In the genomic region with DNA sequence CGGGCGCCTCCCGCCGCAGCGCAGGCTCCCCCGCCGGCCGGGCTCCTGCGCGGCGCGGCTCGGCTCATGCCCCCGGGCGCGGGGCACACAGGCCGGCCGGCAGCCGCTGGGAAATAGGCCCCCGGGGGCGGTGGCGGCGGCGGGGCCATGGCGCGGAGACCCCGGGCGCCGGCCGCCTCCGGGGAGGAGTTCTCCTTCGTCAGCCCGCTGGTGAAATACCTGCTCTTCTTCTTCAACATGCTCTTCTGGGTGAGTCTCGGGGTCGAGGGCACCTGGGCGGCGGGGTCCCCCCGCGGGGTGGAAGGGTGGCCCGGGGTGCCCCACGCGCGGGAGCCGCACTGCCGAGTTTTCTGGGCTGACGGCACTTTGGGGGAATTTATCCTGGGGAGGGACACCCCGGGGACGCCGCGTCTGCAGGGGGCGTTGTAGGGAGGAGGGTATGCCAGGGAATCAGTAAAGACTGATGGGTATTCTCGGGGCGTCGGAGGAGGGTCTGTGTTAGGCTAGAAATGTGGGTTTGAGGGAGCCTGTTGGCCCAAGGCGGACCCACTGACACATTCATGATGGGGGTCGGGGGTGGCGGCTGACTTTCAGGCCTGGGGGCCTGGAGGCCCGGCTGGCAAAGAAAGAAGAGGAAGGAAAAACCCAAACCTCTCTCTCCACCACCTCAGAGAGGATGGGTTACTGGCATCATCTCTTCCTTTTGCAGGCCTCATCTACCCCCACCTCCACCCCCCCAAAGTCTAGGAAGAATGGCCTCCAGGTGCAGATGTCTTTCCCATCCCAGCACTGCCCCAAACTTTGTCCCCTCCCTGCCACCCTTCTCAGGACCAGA, we compare ENCODE assay signal across 8 cellular contexts. TPM values are rescaled to one million over a fixed set of nuclear protein-coding genes. Genes with fewer than 3 reads are reported as not detected.
DNase-seq lines count a peak whose midpoint lies in the region; ATAC-seq, FAIRE-seq and TF ChIP-seq lines count a peak whose summit lies in the region.

No MANE protein-coding gene starts in this region.

- H3K36me3 ChIP-seq in ACC112 (ENCODE audit: insufficient read depth, low read length) (no peaks in the 10 kb centered on the region), HepG2 (replicated peaks in 1 of 2; ENCODE audit: control insufficient read depth in 1 of 2, insufficient read depth in 2 of 2, low read length in 2 of 2) (no peaks in the 10 kb centered on the region), thoracic aorta (no peaks in the 10 kb centered on the region)

- peak; percentile 40 for DNase-seq in HuH-7.5 (ENCODE audit: low spot score)
- peak; percentile 26 for DNase-seq in activated naive CD4-positive, alpha-beta T cell treated with anti-CD3 and anti-CD28 coated beads, Interleukin-2, amount 50 U/mL, for 16 hours
- DNase-seq in HepG2 (ENCODE audit: low spot score), result no peak
- no peak for DNase-seq in thoracic aorta (ENCODE audit: low spot score)
- no peak for DNase-seq in NCI-H2196 treated with DMSO at 0.1 percent for 48 hours (lab: John Stamatoyannopoulos, UW; ENCODE audit: unreplicated experiment)

- H3K9me3 ChIP-seq in HepG2 (ENCODE audit: low read length) (no peaks in the 10 kb centered on the region), thoracic aorta (no peaks in the 10 kb centered on the region)

- H2AFZ ChIP-seq in ACC112 (ENCODE audit: low read length, unreplicated experiment) (no peak overlapping the region), HepG2 (ENCODE audit: low read length) (no peak overlapping the region)

- TF ChIP-seq EP300 in HepG2 (IDR thresholded peaks at IDR 0.05; ENCODE audit: low read depth in 2 of 2, low read length in 2 of 2), result no peak
- no peak for TF ChIP-seq EP300 in HepG2 (CRISPR knock-in tag; IDR thresholded peaks at IDR 0.05; ENCODE audit: borderline replicate concordance)

- 0 out of 2 replicates have a peak overlapping the region, but pooled peaks have one; percentile 32 for H3K9ac ChIP-seq in HepG2 (ENCODE audit: insufficient read depth, low read depth, low read length)

- FAIRE-seq in HepG2 (lab: Jason Lieb, UNC), result no peak

- TF ChIP-seq POLR2A in HepG2 (IDR thresholded peaks at IDR 0.05; ENCODE audit: insufficient read depth in 1 of 2, low read depth in 2 of 2, low read length in 2 of 2), result no peak

- no peak for TF ChIP-seq RAD21 in HepG2 (CRISPR knock-in tag; IDR thresholded peaks at IDR 0.05)

- TF ChIP-seq CTCF in HepG2 (CRISPR knock-in tag; IDR thresholded peaks at IDR 0.05), result peak; percentile 56
- TF ChIP-seq CTCF in thoracic aorta (IDR thresholded peaks at IDR 0.05), result no peak

- H3K27ac ChIP-seq in ACC112 (ENCODE audit: low read depth, low read length), result no peak overlapping the region
- H3K27ac ChIP-seq in HepG2 (ENCODE audit: extremely low read length, insufficient read depth, low read length), result no peak overlapping the region
- no peak overlapping the region for H3K27ac ChIP-seq in thoracic aorta

- H3K4me3 ChIP-seq in ACC112 (ENCODE audit: low read depth, low read length) (peak overlapping the region; percentile 71), HepG2 (replicated peaks in 1 of 3; ENCODE audit: insufficient read depth in 1 of 3, low read depth in 2 of 3, low read length in 3 of 3) (peak overlapping the region; percentile 71 to 83 (median 82)), thoracic aorta (peak overlapping the region; percentile 76)

- 24% methylated on average over 13 of the region's 58 CpGs for WGBS in HepG2 (ENCODE audit: low lambda C conversion rate)

- in situ Hi-C loops in HepG2 (cut with HindIII; ENCODE audit: extremely low pct_ligation_motif_present, low pct_unique_long_range_greater_than_20kb), result no loop called here

- peak; percentile 2 for ATAC-seq in GM19043 (IDR thresholded peaks at IDR 0.05; ENCODE audit: low read depth, unreplicated experiment)
- ATAC-seq in HepG2, result no peak; the same call in 2 of the 3 replicates
- no peak for ATAC-seq in thoracic aorta (ENCODE audit: insufficient number of reproducible peaks, low FRiP score, low read depth)
- no peak for ATAC-seq in GM18517 (IDR thresholded peaks at IDR 0.05; ENCODE audit: unreplicated experiment)

- CTCF ChIA-PET in HepG2 (lab: Yijun Ruan, JAX; ENCODE audit: low intra/inter-chr PET ratio, low total read pairs), result no interaction called here

- POLR2A ChIA-PET in HepG2 (lab: Yijun Ruan, JAX), result interaction anchor here (0.6 kb wide), 1 partner anchor 82 kb away, joined by 3 read pairs; no protein-coding TSS in a partner anchor

- intact Hi-C loops in HepG2 (cut with micrococcal nuclease; ENCODE audit: unreplicated experiment), result loop anchor here (2.0 kb wide), 1 partner anchor 42 kb away; no protein-coding TSS in a partner anchor

- H3K4me2 ChIP-seq in HepG2 (ENCODE audit: low read depth, low read length), result peak overlapping the region; percentile 91

- peaks cover 74% of the 10 kb centered on the region for H3K27me3 ChIP-seq in ACC112 (ENCODE audit: insufficient read depth, low read length)
- peaks cover 0 to 17% of the 10 kb centered on the region in 2 experiments; a peak in 2 of 5 replicates for H3K27me3 ChIP-seq in HepG2 (ENCODE audit: control insufficient read depth in 1 of 2, insufficient read depth in 2 of 2, low read length in 2 of 2)
- peaks cover 6% of the 10 kb centered on the region for H3K27me3 ChIP-seq in thoracic aorta (replicated peaks; ENCODE audit: insufficient read depth)

- no peaks in the 10 kb centered on the region for H4K20me1 ChIP-seq in HepG2 (ENCODE audit: insufficient read depth, low read length)

- no TSS peak for BruUV-seq in HepG2 (replicated peaks; lab: Mats Ljungman, UMichigan)

- H3K79me2 ChIP-seq in ACC112 (ENCODE audit: control insufficient read depth, insufficient read depth, low read length, unreplicated experiment) (no peaks in the 10 kb centered on the region), HepG2 (ENCODE audit: insufficient read depth, low read length) (no peaks in the 10 kb centered on the region)

- H3K4me1 ChIP-seq in ACC112 (ENCODE audit: control insufficient read depth, insufficient read depth, low read length, unreplicated experiment) (no peaks in the 10 kb centered on the region), HepG2 (ENCODE audit: insufficient read depth, low read length) (peaks cover 30% of the 10 kb centered on the region), thoracic aorta (ENCODE audit: control insufficient read depth in 1 of 2, low read depth in 2 of 2) (peaks cover 4 to 11% of the 10 kb centered on the region in 2 donors)

TF ChIP-seq in HepG2, 621 proteins besides CTCF, POLR2A, EP300 and RAD21 (continues in another document):
- no peak; the same call in 1 of the 2 replicates for TF ChIP-seq GABPB1 (CRISPR knock-in tag; IDR thresholded peaks at IDR 0.05)
- TF ChIP-seq ZNF44 (CRISPR knock-in tag; IDR thresholded peaks at IDR 0.05), result no peak

RNA-seq across cellular contexts. Expression of gene TSPAN33, which starts 0.5 kb away (rescaled TPM):
- total RNA-seq in HepG2 (2016; rRNA removed; fragmentation: Illumina TruSeq; extraction: Trizol) (12.9 and 15.3 TPM in 2 replicates), thoracic aorta (10 to 100 TPM in 1 of 2 donors, 1 to 10 TPM in 1; 6.3 to 14.1 TPM)
- total RNA-seq in HepG2 (2016; cell fraction: cytosol; rRNA removed; fragmentation: Illumina TruSeq; extraction: Trizol; ENCODE audit: low read depth), result 15.1 and 19.5 TPM in 2 replicates
- 10.8 and 14.4 TPM in 2 replicates for total RNA-seq in HepG2 (2016; cell fraction: insoluble cytoplasmic fraction; rRNA removed; fragmentation: Illumina TruSeq; extraction: Trizol)
- 32.7 and 34.3 TPM in 2 replicates for total RNA-seq in HepG2 (2016; cell fraction: membrane; rRNA removed; fragmentation: Illumina TruSeq; extraction: Trizol)
- 8.1 and 9.4 TPM in 2 replicates for total RNA-seq in HepG2 (2016; cell fraction: nucleus; rRNA removed; fragmentation: Illumina TruSeq; extraction: Trizol)
- 16.5 and 18.2 TPM in 2 replicates for polyA plus RNA-seq in HepG2 (2011; rRNA removed)
- 19.8 and 23.3 TPM in 2 replicates for polyA plus RNA-seq in HepG2 (2011; cell fraction: cytosol; rRNA removed)
- 8.5 and 9.9 TPM in 2 replicates for polyA plus RNA-seq in HepG2 (2011; cell fraction: nucleus; rRNA removed)
- polyA plus RNA-seq in HepG2 (2012), result 10.1 and 13.3 TPM in 2 replicates
- polyA plus RNA-seq in HepG2 (2016; cell fraction: cytosol; fragmentation: Illumina TruSeq; extraction: Trizol; ENCODE audit: low read depth), result 23.0 and 28.4 TPM in 2 replicates
- 13.0 and 14.1 TPM in 2 replicates for polyA plus RNA-seq in HepG2 (2016; cell fraction: insoluble cytoplasmic fraction; fragmentation: Illumina TruSeq; extraction: Trizol; ENCODE audit: low read depth)
- polyA plus RNA-seq in HepG2 (2016; cell fraction: membrane; fragmentation: Illumina TruSeq; extraction: Trizol; ENCODE audit: low read depth), result 35.6 and 37.4 TPM in 2 replicates
- 15.5 and 18.6 TPM in 2 replicates for polyA plus RNA-seq in HepG2 (2016; cell fraction: nucleus; fragmentation: Illumina TruSeq; extraction: Trizol; ENCODE audit: insufficient read depth, low read depth)
- 9.5 and 35.1 TPM in 2 replicates for polyA minus RNA-seq in HepG2 (2011; rRNA and poly(A)+ RNA removed; ENCODE audit: low replicate concordance)
- polyA minus RNA-seq in HepG2 (2011; cell fraction: cytosol; rRNA and poly(A)+ RNA removed), result 9.1 and 9.7 TPM in 2 replicates
- 7.2 and 10.4 TPM in 2 replicates for polyA minus RNA-seq in HepG2 (2011; cell fraction: nucleus; rRNA and poly(A)+ RNA removed)

RNA-seq across cellular contexts. Expression of gene SMO, which starts 43.4 kb away (rescaled TPM):
- total RNA-seq in HepG2 (2016; rRNA removed; fragmentation: Illumina TruSeq; extraction: Trizol) (22.1 and 32.3 TPM in 2 replicates), thoracic aorta (10 to 100 TPM in 1 of 2 donors, 1 to 10 TPM in 1; 8.7 to 16.4 TPM)
- total RNA-seq in HepG2 (2016; cell fraction: cytosol; rRNA removed; fragmentation: Illumina TruSeq; extraction: Trizol; ENCODE audit: low read depth), result 72.0 and 77.5 TPM in 2 replicates
- total RNA-seq in HepG2 (2016; cell fraction: insoluble cytoplasmic fraction; rRNA removed; fragmentation: Illumina TruSeq; extraction: Trizol), result 22.7 and 33.9 TPM in 2 replicates
- 37.3 and 38.5 TPM in 2 replicates for total RNA-seq in HepG2 (2016; cell fraction: membrane; rRNA removed; fragmentation: Illumina TruSeq; extraction: Trizol)
- total RNA-seq in HepG2 (2016; cell fraction: nucleus; rRNA removed; fragmentation: Illumina TruSeq; extraction: Trizol), result 26.1 and 28.3 TPM in 2 replicates
- polyA plus RNA-seq in HepG2 (2011; rRNA removed), result 23.8 and 30.7 TPM in 2 replicates
- polyA plus RNA-seq in HepG2 (2011; cell fraction: cytosol; rRNA removed), result 21.9 and 24.2 TPM in 2 replicates
- 68.3 and 80.4 TPM in 2 replicates for polyA plus RNA-seq in HepG2 (2011; cell fraction: nucleus; rRNA removed)
- polyA plus RNA-seq in HepG2 (2012), result 19.4 and 20.7 TPM in 2 replicates
- 4.1 and 4.4 TPM in 2 replicates for polyA plus RNA-seq in HepG2 (2016; cell fraction: cytosol; fragmentation: Illumina TruSeq; extraction: Trizol; ENCODE audit: low read depth)
- polyA plus RNA-seq in HepG2 (2016; cell fraction: insoluble cytoplasmic fraction; fragmentation: Illumina TruSeq; extraction: Trizol; ENCODE audit: low read depth), result 22.5 and 25.2 TPM in 2 replicates
- 14.8 and 15.2 TPM in 2 replicates for polyA plus RNA-seq in HepG2 (2016; cell fraction: membrane; fragmentation: Illumina TruSeq; extraction: Trizol; ENCODE audit: low read depth)
- polyA plus RNA-seq in HepG2 (2016; cell fraction: nucleus; fragmentation: Illumina TruSeq; extraction: Trizol; ENCODE audit: insufficient read depth, low read depth), result 63.0 and 65.6 TPM in 2 replicates
- 0.07 and 139 TPM in 2 replicates for polyA minus RNA-seq in HepG2 (2011; rRNA and poly(A)+ RNA removed; ENCODE audit: low replicate concordance)
- 31.4 and 35.0 TPM in 2 replicates for polyA minus RNA-seq in HepG2 (2011; cell fraction: cytosol; rRNA and poly(A)+ RNA removed)
- 12.0 and 20.4 TPM in 2 replicates for polyA minus RNA-seq in HepG2 (2011; cell fraction: nucleus; rRNA and poly(A)+ RNA removed)

Comparison
In these comparisons a context has a peak if more than half of its experiments do, and no peak if none do; other contexts are left out.
1. DNase-seq: peak in HuH-7.5 (single experiment) and activated naive CD4-positive, alpha-beta T cell treated with anti-CD3 and anti-CD28 coated beads, Interleukin-2, amount 50 U/mL, for 16 hours (single experiment); none in HepG2 (single experiment), thoracic aorta (single experiment) and NCI-H2196 treated with DMSO at 0.1 percent for 48 hours (single experiment).
2. Peak in every context shown above with its lines, with median percentiles within 50 percentile points of each other: H3K4me3 ChIP-seq.